Comparison of ENCODE assay signal across 1 cellular context in genomic region chr16:87817370-87817769, GRCh38.
A peak's percentile ranks its signal among the peaks of the same experiment; 100 is the strongest.
TF ChIP-seq lines count a peak whose summit lies in the region.

No MANE protein-coding gene starts in this region.

TF ChIP-seq in K562, 482 proteins besides CTCF, POLR2A, EP300 and RAD21:
- TF ChIP-seq ZNF280A (IDR thresholded peaks at IDR 0.05; ENCODE audit: low read depth, partially characterized antibody) (peak; percentile 98), ZNF561 (CRISPR knock-in tag; conservative IDR thresholded peaks at IDR 0.05) (0 out of 2 replicates have a peak, but pooled peaks have one; percentile 55), CBX5 (IDR thresholded peaks at IDR 0.05; ENCODE audit: borderline replicate concordance, low read depth) (0 out of 2 replicates have a peak, but pooled peaks have one; percentile 69), TRIM28 (IDR thresholded peaks at IDR 0.05) (peak; percentile 96), TRIM24 (IDR thresholded peaks at IDR 0.05) (peak in 1 of 2 experiments; percentile 38; a peak in 1 of 4 replicates), CBX3 (IDR thresholded peaks at IDR 0.05; ENCODE audit: borderline replicate concordance in 1 of 2, low read length in 2 of 2) (peak in 1 of 2 experiments; percentile 92; a peak in 2 of 3 replicates)
